Comparison of ENCODE assay signal across 8 cellular contexts in the genomic region with DNA sequence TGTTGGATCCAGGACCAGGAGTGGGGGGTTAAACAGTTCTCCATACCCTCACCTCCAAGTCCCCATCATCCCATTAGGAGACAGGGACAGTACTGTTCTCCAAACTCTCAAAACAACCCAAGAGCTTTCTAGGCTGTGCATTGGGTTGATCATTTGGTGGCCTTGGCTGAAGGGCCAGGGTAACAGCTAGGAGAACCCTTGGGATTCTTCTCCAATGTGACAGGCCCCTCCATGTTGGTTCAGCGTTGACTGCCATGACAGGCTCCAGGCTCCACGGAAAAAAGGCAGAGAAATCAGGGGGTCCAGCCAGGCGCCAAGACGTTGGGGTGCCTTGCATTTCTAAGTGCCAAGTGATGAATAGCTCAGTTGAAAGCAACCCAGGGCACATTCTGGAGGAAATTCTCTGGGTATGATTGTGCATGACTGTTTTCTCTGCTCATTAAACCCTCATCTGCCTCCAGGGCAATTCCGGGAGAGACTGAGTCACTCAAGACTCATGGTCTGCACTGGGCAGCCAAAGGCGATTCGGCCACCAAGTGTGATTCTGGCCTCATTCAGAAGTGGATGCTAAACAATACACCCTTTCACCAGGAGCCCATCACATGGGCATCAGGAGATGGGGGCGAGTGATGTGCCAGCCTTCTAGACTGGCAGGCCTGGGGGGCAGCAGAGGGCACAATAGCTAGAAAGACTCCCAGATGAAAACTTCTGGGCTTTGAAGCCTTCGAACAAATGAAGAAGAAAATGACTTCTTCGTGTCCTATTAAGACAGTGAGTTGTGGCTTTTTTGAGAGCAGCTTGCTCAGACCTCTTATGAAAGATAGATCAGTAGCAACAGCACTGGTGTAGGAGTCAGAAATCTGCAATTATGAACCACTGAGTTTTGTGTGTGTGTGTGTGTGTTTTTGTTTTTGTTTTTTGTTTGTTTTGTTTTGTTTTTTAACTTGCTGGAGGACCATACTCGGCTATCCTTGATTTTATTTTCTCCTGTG.
DNase-seq lines count a peak whose midpoint lies in the region; ATAC-seq and TF ChIP-seq lines count a peak whose summit lies in the region.

No MANE protein-coding gene starts in this region.

- ATAC-seq in GM19397 (IDR thresholded peaks at IDR 0.05; ENCODE audit: unreplicated experiment) (peak; percentile 7), HG03439 (IDR thresholded peaks at IDR 0.05; ENCODE audit: unreplicated experiment) (no peak), GM18861 (IDR thresholded peaks at IDR 0.05; ENCODE audit: unreplicated experiment) (no peak)

- H3K27me3 ChIP-seq in muscle layer of duodenum (ENCODE audit: low read depth, low read length), result no peaks in the 10 kb centered on the region

- no peaks in the 10 kb centered on the region for H3K9me3 ChIP-seq in muscle layer of duodenum (ENCODE audit: control insufficient read depth in 1 of 2, low read length in 2 of 2)

- DNase-seq in AG09319 (ENCODE audit: extremely low read depth, low read depth), result peak; percentile 70
- peak; percentile 19 for DNase-seq in MV-4-11 (lab: John Stamatoyannopoulos, UW)
- peak; percentile 77 to 96 for DNase-seq in cardiac fibroblast (ENCODE audit: low read depth in 2 of 2)
- DNase-seq in DMS153 (lab: John Stamatoyannopoulos, UW), result no peak

- peaks cover 3 to 15% of the 10 kb centered on the region in 2 donors for H3K36me3 ChIP-seq in muscle layer of duodenum (ENCODE audit: control insufficient read depth in 1 of 2, insufficient read depth in 2 of 2, low read length in 2 of 2)

- peak overlapping the region; percentile 48 for H3K27ac ChIP-seq in muscle layer of duodenum (ENCODE audit: low read length)

- TF ChIP-seq CTCF in AG09319 (IDR thresholded peaks at IDR 0.05; ENCODE audit: low read depth, low read length) (no peak), cardiac fibroblast (IDR thresholded peaks at IDR 0.05; ENCODE audit: low read depth, low read length) (no peak)

- peaks cover 28 to 60% of the 10 kb centered on the region in 2 donors for H3K4me1 ChIP-seq in muscle layer of duodenum (ENCODE audit: control insufficient read depth in 1 of 2, insufficient read depth in 2 of 2, low read length in 2 of 2)

- H3K4me3 ChIP-seq in cardiac fibroblast (replicated peaks in 1 of 2; ENCODE audit: low read depth in 2 of 2, low read length in 2 of 2), result peak overlapping the region in 1 of 2 donors; percentile 18
- H3K4me3 ChIP-seq in muscle layer of duodenum (ENCODE audit: low read depth in 1 of 2, low read length in 2 of 2), result peak overlapping the region; percentile 4 to 5
